Comparison of ENCODE assay signal across 2 cellular contexts in genomic region chr14:22886500-22887259, GRCh38.
TF ChIP-seq lines count a peak whose summit lies in the region.

No MANE protein-coding gene starts in this region.

TF ChIP-seq in IMR-90, 13 proteins besides CTCF, POLR2A, EP300 and RAD21 (continued from another document):
- TF ChIP-seq ELK1 (IDR thresholded peaks at IDR 0.05; ENCODE audit: borderline replicate concordance, low read depth, low read length) (no peak), USF2 (IDR thresholded peaks at IDR 0.05; ENCODE audit: low read depth, low read length) (no peak), RCOR1 (IDR thresholded peaks at IDR 0.05; ENCODE audit: insufficient replicate concordance, low read length) (no peak)
TF ChIP-seq in IMR-90: peak in this region for 1.

TF ChIP-seq in SK-N-SH treated with all-trans-retinoic acid at 6 μM for 48 hours, 23 proteins besides CTCF, POLR2A, EP300 and RAD21:
- no peak for TF ChIP-seq POU6F1 (CRISPR knock-in tag; IDR thresholded peaks at IDR 0.05; ENCODE audit: borderline replicate concordance, low read depth)
- TF ChIP-seq ZFP3 (CRISPR knock-in tag; IDR thresholded peaks at IDR 0.05), result 0 out of 2 replicates have a peak, but pooled peaks have one; percentile 49
- TF ChIP-seq SNAI2 (CRISPR knock-in tag; IDR thresholded peaks at IDR 0.05), result 0 out of 2 replicates have a peak, but pooled peaks have one; percentile 43
